In genomic region chr20:23132930-23133559, GRCh38 we compare ENCODE assay signal across 1 cellular context.
TF ChIP-seq lines count a peak whose summit lies in the region.

No MANE protein-coding gene starts in this region.

TF ChIP-seq in K562, 482 proteins besides CTCF, POLR2A, EP300 and RAD21 (continues in another document):
- TF ChIP-seq MBD2 (IDR thresholded peaks at IDR 0.05; ENCODE audit: borderline replicate concordance, low read depth) (peak; percentile 53; the same call in 1 of the 2 replicates), TCFL5 (CRISPR knock-in tag; conservative IDR thresholded peaks at IDR 0.05) (no peak), SIN3B (IDR thresholded peaks at IDR 0.05; ENCODE audit: low read depth) (no peak), EGR1 (conservative IDR thresholded peaks at IDR 0.05) (peak; percentile 42; the same call in 1 of the 2 replicates), ZBTB49 (CRISPR knock-in tag; IDR thresholded peaks at IDR 0.05; ENCODE audit: borderline replicate concordance) (no peak), CTBP1 (IDR thresholded peaks at IDR 0.05; ENCODE audit: borderline replicate concordance) (peak; percentile 14; the same call in 1 of the 2 replicates), ETS1 (conservative IDR thresholded peaks at IDR 0.05; ENCODE audit: control insufficient read depth, low read depth, low read length) (0 out of 2 replicates have a peak, but pooled peaks have one; percentile 18), SRSF9 (IDR thresholded peaks at IDR 0.05; ENCODE audit: borderline replicate concordance, low read depth, low read length) (no peak), COPS2 (conservative IDR thresholded peaks at IDR 0.05) (no peak), STAT5A (IDR thresholded peaks at IDR 0.05; ENCODE audit: borderline replicate concordance, low read length) (peak; percentile 95), DEAF1 (CRISPR knock-in tag; IDR thresholded peaks at IDR 0.05) (no peak), FOSL1 (tag; conservative IDR thresholded peaks at IDR 0.05) (peak; percentile 71), GATA2 (CRISPR knock-in tag; IDR thresholded peaks at IDR 0.05) (peak; percentile 77), CREB1 (IDR thresholded peaks at IDR 0.05) (0 out of 2 replicates have a peak, but pooled peaks have one; percentile 22), CREB1 (CRISPR knock-in tag; IDR thresholded peaks at IDR 0.05) (no peak), E2F8 (IDR thresholded peaks at IDR 0.05; ENCODE audit: low read depth, partially characterized antibody) (no peak), ATF3 (IDR thresholded peaks at IDR 0.05) (peak; percentile 83), ATF3 (CRISPR knock-in tag; conservative IDR thresholded peaks at IDR 0.05) (no peak), TAF9B (IDR thresholded peaks at IDR 0.05; ENCODE audit: partially characterized antibody) (peak; percentile 83), DMBX1 (CRISPR knock-in tag; IDR thresholded peaks at IDR 0.05; ENCODE audit: borderline replicate concordance) (peak; percentile 62), RBM15 (IDR thresholded peaks at IDR 0.05; ENCODE audit: insufficient read depth, low read length) (no peak), LEF1 (IDR thresholded peaks at IDR 0.05) (peak; percentile 84; the same call in 1 of the 2 replicates), HINFP (tag; conservative IDR thresholded peaks at IDR 0.05; ENCODE audit: low read depth) (no peak), CCNT2 (IDR thresholded peaks at IDR 0.05; ENCODE audit: borderline replicate concordance, extremely low read depth, insufficient read length, low read depth, low read length) (peak; percentile 75), NR3C1 (CRISPR knock-in tag; IDR thresholded peaks at IDR 0.05) (no peak), ZNF766 (CRISPR knock-in tag; conservative IDR thresholded peaks at IDR 0.05) (peak; percentile 75; the same call in 1 of the 2 replicates), ZNF133 (CRISPR knock-in tag; IDR thresholded peaks at IDR 0.05) (no peak), ARID4B (CRISPR knock-in tag; IDR thresholded peaks at IDR 0.05) (no peak), HBP1 (CRISPR knock-in tag; IDR thresholded peaks at IDR 0.05) (no peak), VEZF1 (CRISPR knock-in tag; IDR thresholded peaks at IDR 0.05) (peak; percentile 61), ZNF584 (CRISPR knock-in tag; IDR thresholded peaks at IDR 0.05; ENCODE audit: low read depth) (no peak; the same call in 1 of the 2 replicates), C11orf30 (IDR thresholded peaks at IDR 0.05; ENCODE audit: low read depth) (no peak), CSDE1 (IDR thresholded peaks at IDR 0.05) (peak in 1 of 2 experiments; percentile 55; a peak in 1 of 4 replicates), TRIM24 (IDR thresholded peaks at IDR 0.05) (peak; percentile 38 to 70; a peak in 1 of 4 replicates), MEF2A (IDR thresholded peaks at IDR 0.05; ENCODE audit: control insufficient read depth, low read depth, low read length) (no peak), ZBTB2 (IDR thresholded peaks at IDR 0.05) (no peak), PPARD (CRISPR knock-in tag; IDR thresholded peaks at IDR 0.05) (no peak), THRA (IDR thresholded peaks at IDR 0.05) (peak; percentile 63), ZNF23 (CRISPR knock-in tag; IDR thresholded peaks at IDR 0.05) (no peak), PYGO2 (tag; IDR thresholded peaks at IDR 0.05) (no peak), SMAD2 (IDR thresholded peaks at IDR 0.05; ENCODE audit: low read depth, low read length) (no peak)
